2 cellular contexts compared by ENCODE assay signal in genomic region chr21:39529026-39529425, GRCh38.
A peak's percentile ranks its signal among the peaks of the same experiment; 100 is the strongest.
TF ChIP-seq lines count a peak whose summit lies in the region.

No MANE protein-coding gene starts in this region.

TF ChIP-seq in HCT116, 20 proteins besides CTCF, POLR2A, EP300 and RAD21:
- TF ChIP-seq EZH2 (IDR thresholded peaks at IDR 0.05) (no peak), REST (IDR thresholded peaks at IDR 0.05; ENCODE audit: low read depth) (peak; percentile 49)
TF ChIP-seq in HCT116: peak in this region for 1.

TF ChIP-seq in H1, 55 proteins besides CTCF, POLR2A, EP300 and RAD21:
- TF ChIP-seq TAF1 (IDR thresholded peaks at IDR 0.05; ENCODE audit: low read depth, low read length) (no peak), MAX (IDR thresholded peaks at IDR 0.05) (no peak), TCF12 (IDR thresholded peaks at IDR 0.05; ENCODE audit: low read depth, low read length) (no peak), FOSL1 (IDR thresholded peaks at IDR 0.05; ENCODE audit: insufficient read depth, low read depth, low read length) (no peak), CHD1 (IDR thresholded peaks at IDR 0.05; ENCODE audit: low read depth, low read length) (no peak), SUZ12 (IDR thresholded peaks at IDR 0.05; ENCODE audit: low read length) (no peak), RXRA (IDR thresholded peaks at IDR 0.05; ENCODE audit: insufficient read depth, low read depth, low read length) (no peak), ATF2 (IDR thresholded peaks at IDR 0.05; ENCODE audit: low read length) (no peak), RBBP5 (IDR thresholded peaks at IDR 0.05; ENCODE audit: borderline replicate concordance, low read depth, low read length) (no peak), SAP30 (IDR thresholded peaks at IDR 0.05; ENCODE audit: insufficient read depth, insufficient replicate concordance, low read length) (no peak), POLR2AphosphoS5 (IDR thresholded peaks at IDR 0.05; ENCODE audit: low read depth, low read length) (no peak), PHF8 (conservative IDR thresholded peaks at IDR 0.05; ENCODE audit: low read depth, low read length) (no peak), EZH2 (IDR thresholded peaks at IDR 0.05; ENCODE audit: low read depth, low read length, severe bottlenecking) (no peak), SP4 (IDR thresholded peaks at IDR 0.05; ENCODE audit: low read length) (no peak), EGR1 (IDR thresholded peaks at IDR 0.05; ENCODE audit: borderline replicate concordance, low read depth, low read length) (no peak), ATF3 (IDR thresholded peaks at IDR 0.05; ENCODE audit: insufficient read depth, low read depth, low read length) (no peak), KDM5A (IDR thresholded peaks at IDR 0.05; ENCODE audit: low read length) (no peak), MAFK (IDR thresholded peaks at IDR 0.05; ENCODE audit: low read depth, low read length) (no peak), GTF2F1 (IDR thresholded peaks at IDR 0.05; ENCODE audit: borderline replicate concordance, low read depth, low read length) (no peak)
